Comparison of ENCODE assay signal across 22 cellular contexts in genomic region chr1:200808846-200809245, GRCh38.
"Had no signal": no experiment of that assay in that cellular context is flagged by ENCODE, and none has a peak within 500 bp of the region (broad histone marks: within the 10 kb centered on the region; RNA-seq: fewer than 3 reads in every experiment).

No MANE protein-coding gene starts in this region.

- H3K9me3 Mint-ChIP-seq: immature natural killer cell, memory B cell had no signal

- H3K4me1 Mint-ChIP-seq: immature natural killer cell, memory B cell had no signal

- ATAC-seq: foreskin keratinocyte, gastroesophageal sphincter, heart left ventricle, left colon, left lung, left ventricle myocardium superior, lower lobe of right lung had no signal

- H3K27ac ChIP-seq: coronary artery, dorsolateral prefrontal cortex, esophagus muscularis mucosa, foreskin keratinocyte, gastroesophageal sphincter, heart left ventricle, hepatocyte, left lung, lower lobe of right lung had no signal

- H3K27ac Mint-ChIP-seq: immature natural killer cell, memory B cell had no signal

- H3K27me3 ChIP-seq: dorsolateral prefrontal cortex, esophagus muscularis mucosa, foreskin keratinocyte, gastroesophageal sphincter, heart left ventricle, hepatocyte, left lung had no signal

- H3K4me1 ChIP-seq: left lung, lower lobe of right lung had no signal

- H3K4me2 ChIP-seq: hepatocyte had no signal

- H3K36me3 Mint-ChIP-seq: memory B cell had no signal

- H3K4me3 Mint-ChIP-seq: immature natural killer cell, memory B cell had no signal

- H3K4me3 ChIP-seq: coronary artery, dorsolateral prefrontal cortex, esophagus muscularis mucosa, gastroesophageal sphincter, heart left ventricle, hepatocyte, left lung, lower lobe of right lung had no signal

- H2AFZ ChIP-seq: hepatocyte had no signal

- DNase-seq: dermis blood vessel endothelial cell; dorsolateral prefrontal cortex; effector CD4-positive, alpha-beta T cell; effector memory CD4-positive, alpha-beta T cell; foreskin keratinocyte; heart left ventricle; hypothalamus; immature natural killer cell; islet precursor cell; kidney; kidney glomerular epithelial cell; left colon; left lung; left ventricle myocardium superior; lower lobe of right lung; mesendoderm; midbrain had no signal

- H3K9me3 ChIP-seq: esophagus muscularis mucosa, gastroesophageal sphincter, heart left ventricle, left lung, lower lobe of right lung had no signal
